ENCODE assay signal across 8 cellular contexts in the genomic region with DNA sequence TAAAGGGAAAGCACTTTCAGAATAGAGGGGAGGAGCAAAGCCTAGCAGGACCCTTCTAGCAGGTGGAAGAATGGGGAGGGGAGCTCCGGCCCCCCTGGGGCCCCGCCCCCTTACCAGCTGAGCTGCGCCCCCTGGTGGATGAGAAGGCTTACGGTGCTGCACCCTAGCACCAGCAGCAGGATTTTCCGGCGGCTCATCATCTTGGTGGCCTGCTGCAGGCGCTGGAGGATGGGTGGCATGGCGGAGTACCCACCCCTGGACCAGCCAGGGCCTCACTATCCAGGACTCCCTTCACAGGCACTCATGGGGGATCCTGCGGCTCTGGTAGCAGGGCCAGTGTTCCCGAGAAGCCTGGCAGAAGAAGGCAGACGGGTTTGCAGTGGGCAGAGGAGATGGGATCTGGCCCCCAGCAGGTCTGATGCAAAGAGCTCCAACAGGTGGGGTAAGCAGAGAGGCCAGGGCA. TPM values are rescaled to one million over a fixed set of nuclear protein-coding genes. Genes with fewer than 3 reads are reported as not detected.
DNase-seq lines count a peak whose midpoint lies in the region; ATAC-seq and TF ChIP-seq lines count a peak whose summit lies in the region.

No MANE protein-coding gene starts in this region.

- H3K4me1 ChIP-seq in BLaER1 (peaks cover 28% of the 10 kb centered on the region), adrenal gland (replicated peaks in 1 of 2) (no peaks in the 10 kb centered on the region), left ventricle myocardium inferior (peaks cover 31% of the 10 kb centered on the region)

- peaks cover 12% of the 10 kb centered on the region for H3K4me1 Mint-ChIP-seq in T-helper 2 cell treated with Interferon-gamma antibody and Interleukin-4, amounts not matched to agents 5 μg/mL and 100 μg/mL, for 36 hours (ENCODE audit: low read depth)

- H3K27ac Mint-ChIP-seq in T-helper 2 cell treated with Interferon-gamma antibody and Interleukin-4, amounts not matched to agents 5 μg/mL and 100 μg/mL, for 36 hours, result no peak overlapping the region

- peak; percentile 55 for ATAC-seq in GM21360 (IDR thresholded peaks at IDR 0.05; ENCODE audit: unreplicated experiment)
- ATAC-seq in GM19455 (IDR thresholded peaks at IDR 0.05; ENCODE audit: unreplicated experiment), result no peak

- 12 to 33% (median 16%) methylated on average over 3 to 11 of the region's 11 CpGs for WGBS in adrenal gland, 4 donors

- H3K27ac ChIP-seq in BLaER1 (no peak overlapping the region), adrenal gland (no peak overlapping the region), left ventricle myocardium inferior (replicated peaks) (no peak overlapping the region)

- peaks cover 5% of the 10 kb centered on the region for H3K27me3 Mint-ChIP-seq in T-helper 2 cell treated with Interferon-gamma antibody and Interleukin-4, amounts not matched to agents 5 μg/mL and 100 μg/mL, for 36 hours (ENCODE audit: low read depth)

- no peak for TF ChIP-seq POLR2A in adrenal gland (IDR thresholded peaks at IDR 0.05)

- H3K4me3 ChIP-seq in BLaER1, result no peak overlapping the region
- H3K4me3 ChIP-seq in adrenal gland, result no peak overlapping the region
- no peak overlapping the region for H3K4me3 ChIP-seq in left ventricle myocardium inferior
- no peak overlapping the region for H3K4me3 ChIP-seq in retinal pigment epithelial cell (ENCODE audit: low read length)

- H3K9me3 ChIP-seq in BLaER1 (no peaks in the 10 kb centered on the region), adrenal gland (replicated peaks in 1 of 3) (no peaks in the 10 kb centered on the region), left ventricle myocardium inferior (replicated peaks) (no peaks in the 10 kb centered on the region)

- H3K9ac ChIP-seq in BLaER1, result no peak overlapping the region

- DNase-seq in NCI-H146 treated with DMSO at 0.1 percent for 48 hours (lab: John Stamatoyannopoulos, UW; ENCODE audit: unreplicated experiment) (peak; percentile 64), adrenal gland (peak; percentile 68 to 82 (median 78)), left ventricle myocardium inferior (peak; percentile 68), retinal pigment epithelial cell (ENCODE audit: low read depth) (no peak)
- peak; percentile 77 for DNase-seq in T-helper 2 cell treated with Interferon-gamma antibody and Interleukin-4, amounts not matched to agents 5 μg/mL and 100 μg/mL, for 36 hours (ENCODE audit: low spot score)

- H3K36me3 Mint-ChIP-seq in T-helper 2 cell treated with Interferon-gamma antibody and Interleukin-4, amounts not matched to agents 5 μg/mL and 100 μg/mL, for 36 hours (ENCODE audit: low read depth), result no peaks in the 10 kb centered on the region

- no peaks in the 10 kb centered on the region for H4K20me1 ChIP-seq in BLaER1

- H3K4me3 Mint-ChIP-seq in T-helper 2 cell treated with Interferon-gamma antibody and Interleukin-4, amounts not matched to agents 5 μg/mL and 100 μg/mL, for 36 hours, result no peak overlapping the region

- H3K36me3 ChIP-seq in BLaER1 (no peaks in the 10 kb centered on the region), adrenal gland (replicated peaks in 1 of 2) (no peaks in the 10 kb centered on the region), left ventricle myocardium inferior (no peaks in the 10 kb centered on the region)

- no peaks in the 10 kb centered on the region for H3K27me3 ChIP-seq in BLaER1
- peaks cover 7% of the 10 kb centered on the region for H3K27me3 ChIP-seq in adrenal gland
- H3K27me3 ChIP-seq in left ventricle myocardium inferior (ENCODE audit: low read depth), result peaks cover 34% of the 10 kb centered on the region

- H3K4me2 ChIP-seq in BLaER1, result peak overlapping the region; percentile 49

- intact Hi-C loops in adrenal gland (cut with DNase I), result no loop called here
- intact Hi-C loops in left ventricle myocardium inferior (cut with micrococcal nuclease), result no loop called here

- TF ChIP-seq CTCF in adrenal gland (IDR thresholded peaks at IDR 0.05) (peak; percentile 70 to 93 (median 89)), left ventricle myocardium inferior (IDR thresholded peaks at IDR 0.05; ENCODE audit: borderline replicate concordance) (peak; percentile 95), retinal pigment epithelial cell (conservative IDR thresholded peaks at IDR 0.05; ENCODE audit: low read depth, low read length) (peak; percentile 95)

- H3K9me3 Mint-ChIP-seq in T-helper 2 cell treated with Interferon-gamma antibody and Interleukin-4, amounts not matched to agents 5 μg/mL and 100 μg/mL, for 36 hours, result no peaks in the 10 kb centered on the region

RNA-seq across cellular contexts. Expression of a gene that starts 3.8 kb away (rescaled TPM):
- total RNA-seq in adrenal gland (under 1 TPM in 3 of 8 donors, not detected in 5; 0.17 to 0.41 (median 0.27) TPM), left ventricle myocardium inferior (1.3 TPM)
- not detected for polyA plus RNA-seq in adrenal gland

RNA-seq across cellular contexts. Expression of a gene that starts 7.0 kb away (rescaled TPM):
- total RNA-seq in adrenal gland, result 100 to 1,000 TPM; 125 to 177 (median 145) TPM
- polyA plus RNA-seq in adrenal gland, result 100 to 1,000 TPM; 101 to 196 (median 127) TPM
- total RNA-seq in left ventricle myocardium inferior, result 75.5 TPM

RNA-seq across cellular contexts. Expression of a gene that starts 18.9 kb away (rescaled TPM):
- under 1 TPM in 3 of 8 donors, not detected in 5; 0.20 to 0.47 (median 0.41) TPM for total RNA-seq in adrenal gland
- 1 to 10 TPM in 1 of 3 donors, under 1 TPM in 2; 0.37 to 2.3 (median 0.61) TPM for polyA plus RNA-seq in adrenal gland
- total RNA-seq in left ventricle myocardium inferior, result not detected

RNA-seq across cellular contexts. Expression of a gene that starts 24.9 kb away (rescaled TPM):
- total RNA-seq in adrenal gland (10 to 100 TPM; 30.5 to 60.5 (median 51.9) TPM), left ventricle myocardium inferior (54.9 TPM)
- polyA plus RNA-seq in adrenal gland, result 10 to 100 TPM; 23.9 to 37.4 (median 29.9) TPM

RNA-seq across cellular contexts. Expression of a gene that starts 33.4 kb away (rescaled TPM):
- total RNA-seq in adrenal gland (under 1 TPM in 1 of 8 donors, not detected in 7; 0.55 TPM), left ventricle myocardium inferior (not detected)
- under 1 TPM in 1 of 3 donors, not detected in 2; 0.24 TPM for polyA plus RNA-seq in adrenal gland
